Comparison of ENCODE assay signal across 1 cellular context in the genomic region with DNA sequence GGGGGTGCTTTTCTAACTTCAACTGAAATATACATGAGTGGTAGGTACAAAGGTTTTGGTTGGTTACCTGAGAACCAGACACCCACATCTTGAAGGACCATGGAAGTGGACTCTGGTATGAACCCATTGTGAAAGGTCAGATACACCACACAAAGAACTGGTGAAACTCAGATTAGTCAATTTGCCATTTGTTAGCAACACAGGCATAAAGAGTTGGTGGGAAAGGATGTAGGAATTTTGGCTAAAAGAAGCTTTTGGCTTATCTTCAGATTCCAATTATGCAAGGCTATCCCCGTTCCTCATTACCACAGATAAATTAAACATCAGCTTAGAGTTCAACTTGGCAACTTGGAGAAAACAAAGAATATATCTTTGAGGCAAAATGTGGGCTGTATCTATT.
TF ChIP-seq lines count a peak whose summit lies in the region.

No MANE protein-coding gene starts in this region.

TF ChIP-seq in GM12878, 131 proteins besides CTCF, POLR2A, EP300 and RAD21 (continued from another document):
- TF ChIP-seq, protein P1, sequence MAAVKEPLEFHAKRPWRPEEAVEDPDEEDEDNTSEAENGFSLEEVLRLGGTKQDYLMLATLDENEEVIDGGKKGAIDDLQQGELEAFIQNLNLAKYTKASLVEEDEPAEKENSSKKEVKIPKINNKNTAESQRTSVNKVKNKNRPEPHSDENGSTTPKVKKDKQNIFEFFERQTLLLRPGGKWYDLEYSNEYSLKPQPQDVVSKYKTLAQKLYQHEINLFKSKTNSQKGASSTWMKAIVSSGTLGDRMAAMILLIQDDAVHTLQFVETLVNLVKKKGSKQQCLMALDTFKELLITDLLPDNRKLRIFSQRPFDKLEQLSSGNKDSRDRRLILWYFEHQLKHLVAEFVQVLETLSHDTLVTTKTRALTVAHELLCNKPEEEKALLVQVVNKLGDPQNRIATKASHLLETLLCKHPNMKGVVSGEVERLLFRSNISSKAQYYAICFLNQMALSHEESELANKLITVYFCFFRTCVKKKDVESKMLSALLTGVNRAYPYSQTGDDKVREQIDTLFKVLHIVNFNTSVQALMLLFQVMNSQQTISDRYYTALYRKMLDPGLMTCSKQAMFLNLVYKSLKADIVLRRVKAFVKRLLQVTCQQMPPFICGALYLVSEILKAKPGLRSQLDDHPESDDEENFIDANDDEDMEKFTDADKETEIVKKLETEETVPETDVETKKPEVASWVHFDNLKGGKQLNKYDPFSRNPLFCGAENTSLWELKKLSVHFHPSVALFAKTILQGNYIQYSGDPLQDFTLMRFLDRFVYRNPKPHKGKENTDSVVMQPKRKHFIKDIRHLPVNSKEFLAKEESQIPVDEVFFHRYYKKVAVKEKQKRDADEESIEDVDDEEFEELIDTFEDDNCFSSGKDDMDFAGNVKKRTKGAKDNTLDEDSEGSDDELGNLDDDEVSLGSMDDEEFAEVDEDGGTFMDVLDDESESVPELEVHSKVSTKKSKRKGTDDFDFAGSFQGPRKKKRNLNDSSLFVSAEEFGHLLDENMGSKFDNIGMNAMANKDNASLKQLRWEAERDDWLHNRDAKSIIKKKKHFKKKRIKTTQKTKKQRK (IDR thresholded peaks at IDR 0.05; ENCODE audit: low read depth, low read length), result no peak
- TF ChIP-seq EED (IDR thresholded peaks at IDR 0.05; ENCODE audit: low read depth) (peak; percentile 27; the same call in 1 of the 2 replicates), RUNX3 (IDR thresholded peaks at IDR 0.05; ENCODE audit: low read length) (peak; percentile 54; the same call in 1 of the 2 replicates)
